In genomic region chr6:114085206-114085605, GRCh38 we compare ENCODE assay signal across 25 cellular contexts.
DNase-seq lines count a peak whose midpoint lies in the region; ATAC-seq and TF ChIP-seq lines count a peak whose summit lies in the region.
"Had no signal": no experiment of that assay in that cellular context is flagged by ENCODE, and none has a peak within 500 bp of the region (broad histone marks: within the 10 kb centered on the region; RNA-seq: fewer than 3 reads in every experiment).

No MANE protein-coding gene starts in this region.

- intact Hi-C loops in sciatic nerve (cut with DNase I) = no loop called here
- intact Hi-C loops in CD4-positive, alpha-beta T cell (cut with DNase I, micrococcal nuclease) = no loop called here

- H3K9me3 ChIP-seq in upper lobe of left lung = no peaks in the 10 kb centered on the region
- H3K9me3 ChIP-seq in CD4-positive, alpha-beta T cell (ENCODE audit: control insufficient read depth, low read length) = no peaks in the 10 kb centered on the region
- H3K9me3 ChIP-seq: adrenal gland, colonic mucosa, esophagus muscularis mucosa, SJCRH30, thyroid gland had no signal

- no peak for TF ChIP-seq EP300 in upper lobe of left lung (IDR thresholded peaks at IDR 0.05)

- peak; percentile 56 for DNase-seq in AG20443 (ENCODE audit: low spot score)
- peak; percentile 82 for DNase-seq in HS-27A (ENCODE audit: low read depth)
- peak; percentile 79 for DNase-seq in astrocyte of the spinal cord (ENCODE audit: low read depth, low spot score)
- DNase-seq in sciatic nerve (ENCODE audit: low spot score) = no peak
- no peak for DNase-seq in medulla oblongata (ENCODE audit: extremely low spot score)
- no peak for DNase-seq in upper lobe of left lung
- DNase-seq in SHP77 (lab: John Stamatoyannopoulos, UW) = no peak
- DNase-seq in CD4-positive, alpha-beta T cell = no peak
- DNase-seq: activated B cell treated with CpG ODN at 0.5 μM for 24 hours; activated naive CD4-positive, alpha-beta T cell treated with Interleukin-2 at 50 U/mL for 16 hours; adrenal gland; Calu3; colonic mucosa; DMS79 treated with DMSO at 0.1 percent for 48 hours; effector memory CD8-positive, alpha-beta T cell; left ventricle myocardium inferior; NCI-H1105 treated with DMSO at 0.1 percent for 48 hours; NCI-H1930; NCI-H524 treated with DMSO at 0.1 percent for 48 hours; SJCRH30 had no signal

- no peaks in the 10 kb centered on the region for H3K4me1 ChIP-seq in upper lobe of left lung
- H3K4me1 ChIP-seq: adrenal gland, colonic mucosa, esophagus muscularis mucosa, left ventricle myocardium inferior had no signal

- no peak overlapping the region for H3K4me3 Mint-ChIP-seq in CD4-positive, alpha-beta T cell
- H3K4me3 Mint-ChIP-seq: activated B cell treated with CpG ODN at 0.5 μM for 24 hours; effector memory CD8-positive, alpha-beta T cell; stimulated activated naive CD8-positive, alpha-beta T cell treated with anti-CD3 and anti-CD28 coated beads, Interleukin-15, Interleukin-2, amounts not matched to agents 100 ng/mL and 50 ng/mL, for 24 hours had no signal

- H3K4me1 Mint-ChIP-seq in CD4-positive, alpha-beta T cell (ENCODE audit: low read depth) = no peaks in the 10 kb centered on the region
- H3K4me1 Mint-ChIP-seq: activated B cell treated with CpG ODN at 0.5 μM for 24 hours had no signal

- in situ Hi-C loops in astrocyte of the spinal cord (cut with HindIII; ENCODE audit: low sequenced_read_pairs) = no loop called here

- H3K27ac Mint-ChIP-seq in CD4-positive, alpha-beta T cell = no peak overlapping the region
- H3K27ac Mint-ChIP-seq: activated B cell treated with CpG ODN at 0.5 μM for 24 hours; effector memory CD8-positive, alpha-beta T cell; progenitor cell of endocrine pancreas; stimulated activated naive CD8-positive, alpha-beta T cell treated with anti-CD3 and anti-CD28 coated beads, Interleukin-15, Interleukin-2, amounts not matched to agents 100 ng/mL and 50 ng/mL, for 24 hours had no signal

- no peak for TF ChIP-seq POLR2A in upper lobe of left lung (IDR thresholded peaks at IDR 0.05)

- POLR2A ChIA-PET in CD4-positive, alpha-beta T cell (lab: Charles Lee) = no interaction called here

- ATAC-seq in sciatic nerve (peak; percentile 22), upper lobe of left lung (ENCODE audit: low FRiP score in 2 of 2) (no peak)
- ATAC-seq in CD4-positive, alpha-beta T cell (ENCODE audit: poor library complexity) = no peak
- ATAC-seq: effector memory CD8-positive, alpha-beta T cell had no signal

- peaks cover 10% of the 10 kb centered on the region for H3K27me3 Mint-ChIP-seq in CD4-positive, alpha-beta T cell
- H3K27me3 Mint-ChIP-seq: progenitor cell of endocrine pancreas had no signal

- H3K36me3 ChIP-seq in upper lobe of left lung = no peaks in the 10 kb centered on the region
- H3K36me3 ChIP-seq: adrenal gland, colonic mucosa, esophagus muscularis mucosa, left ventricle myocardium inferior, SJCRH30, thyroid gland had no signal

- H3K36me3 Mint-ChIP-seq in CD4-positive, alpha-beta T cell (ENCODE audit: low read depth) = no peaks in the 10 kb centered on the region

- no peak overlapping the region for H3K27ac ChIP-seq in upper lobe of left lung
- H3K27ac ChIP-seq in CD4-positive, alpha-beta T cell (ENCODE audit: low read depth, low read length) = no peak overlapping the region
- H3K27ac ChIP-seq: adrenal gland, C4-2B, colonic mucosa, esophagus muscularis mucosa, left ventricle myocardium inferior, SJCRH30, thyroid gland had no signal

- WGBS in upper lobe of left lung, 2 donors = 76 to 82% methylated on average over 2 of the region's 2 CpGs

- CTCF ChIA-PET in CD4-positive, alpha-beta T cell (lab: Charles Lee) = no interaction called here

- TF ChIP-seq CTCF in astrocyte of the spinal cord (IDR thresholded peaks at IDR 0.05; ENCODE audit: low read depth, low read length) (no peak), upper lobe of left lung (IDR thresholded peaks at IDR 0.05) (no peak)
- TF ChIP-seq CTCF in CD4-positive, alpha-beta T cell (IDR thresholded peaks at IDR 0.05) = no peak

- no peaks in the 10 kb centered on the region for H3K27me3 ChIP-seq in upper lobe of left lung
- no peaks in the 10 kb centered on the region for H3K27me3 ChIP-seq in CD4-positive, alpha-beta T cell (ENCODE audit: control insufficient read depth, insufficient read depth, low read length)
- H3K27me3 ChIP-seq: adrenal gland, colonic mucosa, esophagus muscularis mucosa, SJCRH30, thyroid gland had no signal

- H3K9me3 Mint-ChIP-seq in CD4-positive, alpha-beta T cell = no peaks in the 10 kb centered on the region
- H3K9me3 Mint-ChIP-seq: activated B cell treated with CpG ODN at 0.5 μM for 24 hours; stimulated activated naive CD8-positive, alpha-beta T cell treated with anti-CD3 and anti-CD28 coated beads, Interleukin-15, Interleukin-2, amounts not matched to agents 100 ng/mL and 50 ng/mL, for 24 hours had no signal

- no peak overlapping the region for H3K4me3 ChIP-seq in astrocyte of the spinal cord (ENCODE audit: low read depth, low read length)
- no peak overlapping the region for H3K4me3 ChIP-seq in upper lobe of left lung
- H3K4me3 ChIP-seq: adrenal gland, colonic mucosa, esophagus muscularis mucosa, left ventricle myocardium inferior, SJCRH30, thyroid gland had no signal

Comparison
In these comparisons a context has a peak if more than half of its experiments do, and no peak if none do; other contexts are left out.
1. DNase-seq: peak in AG20443 (single experiment), HS-27A (single experiment) and astrocyte of the spinal cord (single experiment); none in sciatic nerve (single experiment), medulla oblongata (single experiment), upper lobe of left lung (0 of 2), SHP77 (0 of 2) and CD4-positive, alpha-beta T cell (0 of 10).